Comparison of ENCODE assay signal across 14 cellular contexts in genomic region chr22:37982938-37983859, GRCh38. TPM values are rescaled to one million over a fixed set of nuclear protein-coding genes. Genes with fewer than 3 reads are reported as not detected.
DNase-seq lines count a peak whose midpoint lies in the region; ATAC-seq and TF ChIP-seq lines count a peak whose summit lies in the region.
"Had no signal": no experiment of that assay in that cellular context is flagged by ENCODE, and none has a peak within 500 bp of the region (broad histone marks: within the 10 kb centered on the region; RNA-seq: fewer than 3 reads in every experiment).

No MANE protein-coding gene starts in this region.

- H3K27me3 ChIP-seq in AG04450 (ENCODE audit: control insufficient read depth, insufficient read depth, low read length) (peaks cover 3% of the 10 kb centered on the region), HUES64 (ENCODE audit: insufficient read depth, low read length) (peaks cover 36% of the 10 kb centered on the region), muscle layer of duodenum (ENCODE audit: low read depth, low read length) (no peaks in the 10 kb centered on the region)

- POLR2A ChIA-PET in AG04450 (lab: Yijun Ruan, JAX), result no interaction called here

- no peak for DNase-seq in AG04450 (ENCODE audit: low read depth, low spot score)
- DNase-seq in epithelial cell of esophagus (ENCODE audit: low read depth), result no peak
- no peak for DNase-seq in NCI-H69 (lab: John Stamatoyannopoulos, UW)
- no peak for DNase-seq in amniotic stem cell (lab: John Stamatoyannopoulos, UW)
- DNase-seq in NCI-H2107 (lab: John Stamatoyannopoulos, UW), result no peak
- DNase-seq: activated CD4-positive, alpha-beta T cell treated with anti-CD3 and anti-CD28 coated beads, Interleukin-2, amount 50 U/mL, for 1 hour; NCI-H1092 treated with DMSO at 0.1 percent for 48 hours; stimulated activated naive CD4-positive, alpha-beta T cell had no signal

- 0 out of 2 replicates have a peak overlapping the region, but pooled peaks have one; percentile 2 for H3K9ac ChIP-seq in HUES64 (ENCODE audit: low read depth, low read length)

- TF ChIP-seq CTCF in AG04450 (IDR thresholded peaks at IDR 0.05; ENCODE audit: low read depth, low read length) (peak; percentile 24; the same call in 1 of the 2 replicates), epithelial cell of esophagus (IDR thresholded peaks at IDR 0.05; ENCODE audit: insufficient read depth, low read depth, low read length, missing control alignments) (peak; percentile 23)

- H3K9me3 ChIP-seq in AG04450 (ENCODE audit: control insufficient read depth, insufficient read depth, low read length) (peaks cover 5% of the 10 kb centered on the region; the same call in 1 of the 2 replicates), HUES64 (ENCODE audit: insufficient read depth, low read depth, low read length) (no peaks in the 10 kb centered on the region), muscle layer of duodenum (ENCODE audit: control insufficient read depth in 1 of 2, low read length in 2 of 2) (no peaks in the 10 kb centered on the region)

- H3K27ac ChIP-seq in AG04450 (ENCODE audit: low read depth, low read length) (no peak overlapping the region), HUES64 (ENCODE audit: low read depth, low read length) (no peak overlapping the region), muscle layer of duodenum (ENCODE audit: low read length) (peak overlapping the region; percentile 16)
- H3K27ac ChIP-seq: C4-2B, HL-60 had no signal

- ATAC-seq in HG02970 (IDR thresholded peaks at IDR 0.05; ENCODE audit: low FRiP score, unreplicated experiment), result no peak
- ATAC-seq: natural killer cell treated with Interleukin-12 subunit alpha and Interleukin-12 subunit beta and Interleukin-15 and Interleukin-18, amount 100 ng/mL, for 72 hours had no signal

- 8% methylated on average over 84 of the region's 84 CpGs for WGBS in HUES64

- CTCF ChIA-PET in AG04450 (lab: Charles Lee), result no interaction called here

- H3K36me3 ChIP-seq in HUES64 (ENCODE audit: insufficient read depth, low read length) (no peaks in the 10 kb centered on the region), muscle layer of duodenum (ENCODE audit: control insufficient read depth in 1 of 2, insufficient read depth in 2 of 2, low read length in 2 of 2) (peaks cover 0 to 7% of the 10 kb centered on the region in 2 donors)

- H3K4me3 ChIP-seq in AG04450 (ENCODE audit: low read depth, low read length) (no peak overlapping the region), HUES64 (ENCODE audit: low read length) (peak overlapping the region; percentile 56), epithelial cell of esophagus (ENCODE audit: low read length) (no peak overlapping the region), muscle layer of duodenum (ENCODE audit: low read depth in 1 of 2, low read length in 2 of 2) (peak overlapping the region in 1 of 2 donors; percentile 34)

- H3K4me1 ChIP-seq in HUES64 (ENCODE audit: insufficient read depth, low read length), result peaks cover 14% of the 10 kb centered on the region
- H3K4me1 ChIP-seq in muscle layer of duodenum (ENCODE audit: control insufficient read depth in 1 of 2, insufficient read depth in 2 of 2, low read length in 2 of 2), result no peaks in the 10 kb centered on the region

RNA-seq across cellular contexts. Expression of gene SOX10, which starts 1.2 kb away (rescaled TPM):
- polyA plus RNA-seq in AG04450 (2011; rRNA removed), result not detected in 2 replicates
- polyA minus RNA-seq in AG04450 (2011; rRNA and poly(A)+ RNA removed), result not detected in 2 replicates
- 4.1 TPM for polyA plus RNA-seq in HUES64 (2013, experiment 1 of 2)
- 8.5 TPM for polyA plus RNA-seq in HUES64 (2013, experiment 2 of 2)

RNA-seq across cellular contexts. Expression of gene POLR2F, which starts 29.7 kb away (rescaled TPM):
- polyA plus RNA-seq in AG04450 (2011; rRNA removed), result 87.4 and 89.8 TPM in 2 replicates
- polyA minus RNA-seq in AG04450 (2011; rRNA and poly(A)+ RNA removed), result 20.0 and 27.4 TPM in 2 replicates
- 137 TPM for polyA plus RNA-seq in HUES64 (2013, experiment 1 of 2)
- polyA plus RNA-seq in HUES64 (2013, experiment 2 of 2), result 138 TPM

RNA-seq across cellular contexts. Expression of gene C22orf23, which starts 29.8 kb away (rescaled TPM):
- 0.45 and 0.55 TPM in 2 replicates for polyA plus RNA-seq in AG04450 (2011; rRNA removed)
- 0.64 TPM in 1 of 2 replicates, not detected in the other for polyA minus RNA-seq in AG04450 (2011; rRNA and poly(A)+ RNA removed)
- 0.30 TPM for polyA plus RNA-seq in HUES64 (2013, experiment 1 of 2)
- polyA plus RNA-seq in HUES64 (2013, experiment 2 of 2), result 0.32 TPM
